ENCODE assay signal across 34 cellular contexts in genomic region chrX:45238489-45238888, GRCh38. TPM values are rescaled to one million over a fixed set of nuclear protein-coding genes. Genes with fewer than 3 reads are reported as not detected.
"Had no signal": no experiment of that assay in that cellular context is flagged by ENCODE, and none has a peak within 500 bp of the region (broad histone marks: within the 10 kb centered on the region; RNA-seq: fewer than 3 reads in every experiment).

No MANE protein-coding gene starts in this region.

- DNase-seq: activated B cell treated with CpG ODN at 0.5 μM for 24 hours; activated CD4-positive, alpha-beta memory T cell treated with anti-CD3 and anti-CD28 coated beads for 36 hours; activated CD4-positive, alpha-beta T cell treated with anti-CD3 and anti-CD28 coated beads, Interleukin-2, amount 10 ng/mL, durations not matched to agents 24 days and 14 days; activated CD4-positive, alpha-beta T cell treated with anti-CD3 and anti-CD28 coated beads, Interleukin-2, amount 50 U/mL, for 1 hour; activated CD4-positive, alpha-beta T cell treated with anti-CD3 and anti-CD28 coated beads, Interleukin-2, amount 50 U/mL, for 4 hours; activated CD4-positive, CD25-positive, alpha-beta regulatory T cell treated with anti-CD3 and anti-CD28 coated beads, Interleukin-2, amount 50 U/mL, for 72 hours; activated CD8-positive, alpha-beta memory T cell treated with anti-CD3 and anti-CD28 coated beads, Interleukin-2, amount 50 U/mL, for 4 hours; activated CD8-positive, alpha-beta T cell treated with anti-CD3 and anti-CD28 coated beads for 36 hours; activated effector memory CD4-positive, alpha-beta T cell treated with Interleukin-2 at 50 U/mL for 16 hours; activated gamma-delta T cell; activated naive CD4-positive, alpha-beta T cell treated with anti-CD3 and anti-CD28 coated beads, Interleukin-2, amount 50 U/mL, for 16 hours; activated naive CD4-positive, alpha-beta T cell treated with Interleukin-2 at 50 U/mL for 16 hours; activated naive CD8-positive, alpha-beta T cell treated with anti-CD3 and anti-CD28 coated beads, Interleukin-2, amount 10 ng/mL, durations not matched to agents 7 days and 5 days; activated naive CD8-positive, alpha-beta T cell treated with anti-CD3 and anti-CD28 coated beads, Interleukin-2, amount 50 U/mL, for 24 hours; activated T-cell treated with anti-CD3 and anti-CD28 coated beads, Interleukin-2, amount 50 U/mL, for 24 hours; activated T-cell treated with anti-CD3 and anti-CD28 coated beads, Interleukin-2, amount 50 U/mL, for 48 hours; amygdala; anterior cingulate cortex; body of pancreas; brain microvascular endothelial cell; central memory CD4-positive, alpha-beta T cell; SW 1271; T-helper 1 cell; T-helper 2 cell; T-helper 9 cell had no signal

- H3K27ac Mint-ChIP-seq: activated B cell treated with CpG ODN at 0.5 μM for 24 hours; activated CD4-positive, alpha-beta memory T cell treated with anti-CD3 and anti-CD28 coated beads for 36 hours; activated CD4-positive, alpha-beta T cell treated with anti-CD3 and anti-CD28 coated beads, Interleukin-2, amount 10 ng/mL, durations not matched to agents 24 days and 14 days; activated CD8-positive, alpha-beta T cell treated with anti-CD3 and anti-CD28 coated beads for 36 hours; activated naive CD8-positive, alpha-beta T cell; activated naive CD8-positive, alpha-beta T cell treated with anti-CD3 and anti-CD28 coated beads, Interleukin-2, amount 10 ng/mL, durations not matched to agents 7 days and 5 days; activated naive CD8-positive, alpha-beta T cell treated with anti-CD3 and anti-CD28 coated beads, Interleukin-2, amount 50 U/mL, for 24 hours; activated T-cell treated with anti-CD3 and anti-CD28 coated beads, Interleukin-2, amount 50 U/mL, for 24 hours; activated T-helper 1 cell treated with anti-CD3 and anti-CD28 coated beads, Interleukin-12 subunit alpha, Interleukin-12 subunit beta, Interleukin-2, Interleukin-4 antibody, amounts not matched to agents 30 ng/mL and 10 ng/mL and 1 ng/mL, durations not matched to agents 14 hours and 24 hours and 36 hours; activated T-helper 2 cell treated with anti-CD3 and anti-CD28 coated beads, Interferon-gamma antibody, Interleukin-2, Interleukin-4, amounts not matched to agents 10 μg/mL and 5 μg/mL and 100 μg/mL, durations not matched to agents 14 hours and 24 hours and 36 hours; T-helper 1 cell treated with Interleukin-12 subunit alpha and Interleukin-12 subunit beta and Interleukin-4 antibody, amounts not matched to agents 30 μg/mL and 1 μg/mL, for 36 hours; T-helper 2 cell treated with Interferon-gamma antibody and Interleukin-4, amounts not matched to agents 5 μg/mL and 100 μg/mL, for 36 hours had no signal

- H3K27me3 ChIP-seq: ascending aorta, body of pancreas, brain microvascular endothelial cell had no signal

- H3K36me3 ChIP-seq: ascending aorta, brain microvascular endothelial cell, breast epithelium had no signal

- H3K4me3 Mint-ChIP-seq: activated B cell treated with CpG ODN at 0.5 μM for 24 hours; activated CD4-positive, alpha-beta memory T cell treated with anti-CD3 and anti-CD28 coated beads for 36 hours; activated CD4-positive, alpha-beta T cell treated with anti-CD3 and anti-CD28 coated beads, Interleukin-2, amount 10 ng/mL, durations not matched to agents 24 days and 14 days; activated CD8-positive, alpha-beta T cell treated with anti-CD3 and anti-CD28 coated beads for 36 hours; activated naive CD8-positive, alpha-beta T cell; activated naive CD8-positive, alpha-beta T cell treated with anti-CD3 and anti-CD28 coated beads, Interleukin-2, amount 10 ng/mL, durations not matched to agents 7 days and 5 days; activated naive CD8-positive, alpha-beta T cell treated with anti-CD3 and anti-CD28 coated beads, Interleukin-2, amount 50 U/mL, for 24 hours; activated T-cell treated with anti-CD3 and anti-CD28 coated beads, Interleukin-2, amount 50 U/mL, for 24 hours; activated T-helper 1 cell treated with anti-CD3 and anti-CD28 coated beads, Interleukin-12 subunit alpha, Interleukin-12 subunit beta, Interleukin-2, Interleukin-4 antibody, amounts not matched to agents 30 ng/mL and 10 ng/mL and 1 ng/mL, durations not matched to agents 14 hours and 24 hours and 36 hours; T-helper 1 cell treated with Interleukin-12 subunit alpha and Interleukin-12 subunit beta and Interleukin-4 antibody, amounts not matched to agents 30 μg/mL and 1 μg/mL, for 36 hours; T-helper 2 cell treated with Interferon-gamma antibody and Interleukin-4, amounts not matched to agents 5 μg/mL and 100 μg/mL, for 36 hours had no signal

- H3K27me3 Mint-ChIP-seq: activated B cell treated with CpG ODN at 0.5 μM for 24 hours; activated CD4-positive, alpha-beta memory T cell treated with anti-CD3 and anti-CD28 coated beads for 36 hours; activated CD4-positive, alpha-beta T cell treated with anti-CD3 and anti-CD28 coated beads, Interleukin-2, amount 10 ng/mL, durations not matched to agents 24 days and 14 days; activated CD8-positive, alpha-beta T cell treated with anti-CD3 and anti-CD28 coated beads for 36 hours; activated naive CD8-positive, alpha-beta T cell; activated naive CD8-positive, alpha-beta T cell treated with anti-CD3 and anti-CD28 coated beads, Interleukin-2, amount 10 ng/mL, durations not matched to agents 7 days and 5 days; activated naive CD8-positive, alpha-beta T cell treated with anti-CD3 and anti-CD28 coated beads, Interleukin-2, amount 50 U/mL, for 24 hours had no signal

- H3K4me1 ChIP-seq: ascending aorta, body of pancreas, breast epithelium had no signal

- H3K9me3 ChIP-seq: ascending aorta, body of pancreas, breast epithelium had no signal

- ATAC-seq: activated CD8-positive, alpha-beta T cell treated with anti-CD3 and anti-CD28 coated beads for 36 hours; activated naive CD8-positive, alpha-beta T cell treated with anti-CD3 and anti-CD28 coated beads, Interleukin-2, amount 50 U/mL, for 24 hours; body of pancreas had no signal

- H3K27ac ChIP-seq: ascending aorta, body of pancreas, brain microvascular endothelial cell, breast epithelium, VCaP had no signal

- H3K4me3 ChIP-seq: ascending aorta, body of pancreas, breast epithelium had no signal

- H3K9me3 Mint-ChIP-seq: activated B cell treated with CpG ODN at 0.5 μM for 24 hours; activated CD4-positive, alpha-beta memory T cell treated with anti-CD3 and anti-CD28 coated beads for 36 hours; activated CD4-positive, alpha-beta T cell treated with anti-CD3 and anti-CD28 coated beads, Interleukin-2, amount 10 ng/mL, durations not matched to agents 24 days and 14 days; activated CD8-positive, alpha-beta T cell treated with anti-CD3 and anti-CD28 coated beads for 36 hours; activated naive CD8-positive, alpha-beta T cell treated with anti-CD3 and anti-CD28 coated beads, Interleukin-2, amount 10 ng/mL, durations not matched to agents 7 days and 5 days; activated naive CD8-positive, alpha-beta T cell treated with anti-CD3 and anti-CD28 coated beads, Interleukin-2, amount 50 U/mL, for 24 hours; activated T-cell treated with anti-CD3 and anti-CD28 coated beads, Interleukin-2, amount 50 U/mL, for 24 hours; activated T-helper 1 cell treated with anti-CD3 and anti-CD28 coated beads, Interleukin-12 subunit alpha, Interleukin-12 subunit beta, Interleukin-2, Interleukin-4 antibody, amounts not matched to agents 30 ng/mL and 10 ng/mL and 1 ng/mL, durations not matched to agents 14 hours and 24 hours and 36 hours; T-helper 1 cell treated with Interleukin-12 subunit alpha and Interleukin-12 subunit beta and Interleukin-4 antibody, amounts not matched to agents 30 μg/mL and 1 μg/mL, for 36 hours had no signal

- H3K4me1 Mint-ChIP-seq: activated B cell treated with CpG ODN at 0.5 μM for 24 hours; activated naive CD8-positive, alpha-beta T cell treated with anti-CD3 and anti-CD28 coated beads, Interleukin-2, amount 10 ng/mL, durations not matched to agents 7 days and 5 days had no signal

- H3K36me3 Mint-ChIP-seq: activated CD4-positive, alpha-beta memory T cell treated with anti-CD3 and anti-CD28 coated beads for 36 hours; activated naive CD8-positive, alpha-beta T cell; activated naive CD8-positive, alpha-beta T cell treated with anti-CD3 and anti-CD28 coated beads, Interleukin-2, amount 10 ng/mL, durations not matched to agents 7 days and 5 days had no signal

RNA-seq across cellular contexts. Expression of gene DIPK2B, which starts 37.8 kb away (rescaled TPM):
- total RNA-seq: activated B cell treated with CpG ODN at 0.5 μM for 24 hours; activated CD4-positive, alpha-beta memory T cell treated with anti-CD3 and anti-CD28 coated beads for 36 hours; activated CD4-positive, alpha-beta T cell treated with anti-CD3 and anti-CD28 coated beads, Interleukin-2, amount 10 ng/mL, durations not matched to agents 24 days and 14 days; activated CD8-positive, alpha-beta memory T cell treated with anti-CD3 and anti-CD28 coated beads for 36 hours; activated CD8-positive, alpha-beta T cell treated with anti-CD3 and anti-CD28 coated beads for 36 hours; activated naive CD8-positive, alpha-beta T cell treated with anti-CD3 and anti-CD28 coated beads, Interleukin-2, amount 10 ng/mL, durations not matched to agents 7 days and 5 days; activated T-helper 1 cell treated with anti-CD3 and anti-CD28 coated beads, Interleukin-12 subunit alpha, Interleukin-12 subunit beta, Interleukin-2, Interleukin-4 antibody, amounts not matched to agents 30 ng/mL and 10 ng/mL and 1 ng/mL, durations not matched to agents 14 hours and 24 hours and 36 hours; activated T-helper 2 cell treated with anti-CD3 and anti-CD28 coated beads, Interferon-gamma antibody, Interleukin-2, Interleukin-4, amounts not matched to agents 10 μg/mL and 5 μg/mL and 100 μg/mL, durations not matched to agents 14 hours and 24 hours and 36 hours had no signal
